ENCODE assay signal across 25 cellular contexts in genomic region chr2:8671802-8672201, GRCh38.
"Had no signal": no experiment of that assay in that cellular context is flagged by ENCODE, and none has a peak within 500 bp of the region (broad histone marks: within the 10 kb centered on the region; RNA-seq: fewer than 3 reads in every experiment).

No MANE protein-coding gene starts in this region.

- DNase-seq: activated CD4-positive, alpha-beta T cell treated with anti-CD3 and anti-CD28 coated beads for 4 hours; activated CD4-positive, alpha-beta T cell treated with anti-CD3 and anti-CD28 coated beads, Interleukin-2, amount 50 U/mL, for 48 hours; activated CD4-positive, CD25-positive, alpha-beta regulatory T cell; activated CD8-positive, alpha-beta memory T cell treated with anti-CD3 and anti-CD28 coated beads, Interleukin-2, amount 50 U/mL, for 48 hours; activated naive CD4-positive, alpha-beta T cell treated with anti-CD3 and anti-CD28 coated beads, Interleukin-2, amount 10 ng/mL, durations not matched to agents 7 days and 5 days; activated T-cell treated with anti-CD3 and anti-CD28 coated beads, Interleukin-2, amount 50 U/mL, for 4 hours; amygdala; caudate nucleus; cortex of kidney; endodermal cell; foreskin fibroblast; head of caudate nucleus; hypothalamus; immature natural killer cell; naive thymus-derived CD8-positive, alpha-beta T cell; posterior cingulate gyrus; right cardiac atrium; SK-N-SH; stimulated activated CD4-positive, alpha-beta T cell treated with anti-CD3 and anti-CD28 coated beads, Interleukin-15, amount 100 ng/mL, for 24 hours; stimulated activated CD4-positive, alpha-beta T cell treated with anti-CD3 and anti-CD28 coated beads, Interleukin-2, amount 100 ng/mL, for 24 hours; stimulated activated naive CD4-positive, alpha-beta T cell; SW 1271; tibial artery had no signal

- H3K9me3 ChIP-seq: SK-N-SH had no signal

- H3K4me3 ChIP-seq: suprapubic skin, tibial artery had no signal

- H3K9me2 ChIP-seq: SK-N-SH had no signal

- ATAC-seq: activated T-cell treated with anti-CD3 and anti-CD28 coated beads, Interleukin-2, amount 50 U/mL, for 4 hours; naive thymus-derived CD8-positive, alpha-beta T cell; right cardiac atrium had no signal

- H3K27ac Mint-ChIP-seq: activated naive CD4-positive, alpha-beta T cell treated with anti-CD3 and anti-CD28 coated beads, Interleukin-2, amount 10 ng/mL, durations not matched to agents 7 days and 5 days; endodermal cell; memory B cell; naive thymus-derived CD8-positive, alpha-beta T cell had no signal

- H3K9ac ChIP-seq: SK-N-SH had no signal

- H3K36me3 ChIP-seq: suprapubic skin, tibial artery had no signal

- H3K4me3 Mint-ChIP-seq: activated naive CD4-positive, alpha-beta T cell treated with anti-CD3 and anti-CD28 coated beads, Interleukin-2, amount 10 ng/mL, durations not matched to agents 7 days and 5 days; activated T-cell treated with anti-CD3 and anti-CD28 coated beads, Interleukin-2, amount 50 U/mL, for 4 hours; endodermal cell; immature natural killer cell; memory B cell; naive thymus-derived CD8-positive, alpha-beta T cell had no signal

- H3K27ac ChIP-seq: suprapubic skin, tibial artery had no signal

- H3K4me2 ChIP-seq: SK-N-SH had no signal

- H3K27me3 ChIP-seq: suprapubic skin, tibial artery had no signal
